In genomic region chr13:104705031-104705750, GRCh38 we compare ENCODE assay signal across 23 cellular contexts.
DNase-seq lines count a peak whose midpoint lies in the region; ATAC-seq, FAIRE-seq and TF ChIP-seq lines count a peak whose summit lies in the region.
"Had no signal": no experiment of that assay in that cellular context is flagged by ENCODE, and none has a peak within 500 bp of the region (broad histone marks: within the 10 kb centered on the region; RNA-seq: fewer than 3 reads in every experiment).

No MANE protein-coding gene starts in this region.

- H3K27ac ChIP-seq in right cardiac atrium (ENCODE audit: low read length) (no peak overlapping the region), right atrium auricular region (no peak overlapping the region), A549 (no peak overlapping the region), K562 (ENCODE audit: extremely low read depth, low read depth, low read length) (no peak overlapping the region), neuronal stem cell (replicated peaks; ENCODE audit: low read length) (no peak overlapping the region)
- H3K27ac ChIP-seq in CD4-positive, alpha-beta memory T cell (ENCODE audit: low read depth, low read length): no peak overlapping the region
- H3K27ac ChIP-seq: 22Rv1, BLaER1 had no signal

- no peak for FAIRE-seq in A549 (lab: Jason Lieb, UNC)
- no peak for FAIRE-seq in K562 (lab: Jason Lieb, UNC)
- FAIRE-seq: D721Med, G401.6, GM12891, GM19239 had no signal

- no peaks in the 10 kb centered on the region for H3K4me1 Mint-ChIP-seq in CD4-positive, alpha-beta memory T cell
- H3K4me1 Mint-ChIP-seq: CD14-positive monocyte; CD4-positive, CD25-positive, alpha-beta regulatory T cell had no signal

- H2AFZ ChIP-seq in K562 (ENCODE audit: low read depth, low read length) (no peak overlapping the region), neuronal stem cell (ENCODE audit: low read length) (no peak overlapping the region)

- no TSS peak for BruUV-seq in K562 (replicated peaks; lab: Mats Ljungman, UMichigan)

- no peak overlapping the region for H2AK5ac ChIP-seq in neuronal stem cell (ENCODE audit: low read depth, low read length)

- no peak overlapping the region for H3K18ac ChIP-seq in neuronal stem cell (ENCODE audit: low read length)

- DNase-seq in right cardiac atrium (peak in 2 of 3 donors; percentile 23 to 30), right atrium auricular region (ENCODE audit: low spot score) (no peak), A549 (ENCODE audit: low read depth in 1 of 2, low spot score in 1 of 2) (no peak), K562 (ENCODE audit: extremely low read depth in 1 of 4, low spot score in 3 of 4) (no peak), neuronal stem cell (ENCODE audit: low spot score) (no peak)
- DNase-seq in stimulated activated CD4-positive, alpha-beta T cell treated with anti-CD3 and anti-CD28 coated beads, Interleukin-1b, Interleukin-23, amount 100 ng/mL, for 48 hours: no peak
- no peak for DNase-seq in CD4-positive, alpha-beta memory T cell
- DNase-seq: ACHN; BE2C; C1 segment of cervical spinal cord; Caco-2; Calu3; CD4-positive, CD25-positive, alpha-beta regulatory T cell; CD8-positive, alpha-beta T cell; DMS79 treated with DMSO at 0.1 percent for 48 hours; GF-D8 had no signal

- H3K4me1 ChIP-seq in right cardiac atrium (ENCODE audit: control insufficient read depth, insufficient read depth, low read length) (no peaks in the 10 kb centered on the region), right atrium auricular region (no peaks in the 10 kb centered on the region), A549 (no peaks in the 10 kb centered on the region), K562 (replicated peaks in 1 of 2; ENCODE audit: control insufficient read depth in 2 of 2, insufficient read depth in 2 of 2, low read length in 2 of 2) (no peaks in the 10 kb centered on the region), neuronal stem cell (ENCODE audit: control insufficient read depth in 2 of 2, insufficient read depth in 1 of 2, low read depth in 1 of 2, low read length in 2 of 2) (no peaks in the 10 kb centered on the region)
- no peaks in the 10 kb centered on the region for H3K4me1 ChIP-seq in CD4-positive, alpha-beta memory T cell (ENCODE audit: insufficient read depth, low read length)
- H3K4me1 ChIP-seq: BE2C, BLaER1, Caco-2 had no signal

- no peaks in the 10 kb centered on the region for H4K20me1 ChIP-seq in K562 (replicated peaks; ENCODE audit: control insufficient read depth, insufficient read depth, low read length)
- H4K20me1 ChIP-seq: BLaER1 had no signal

- H3K79me1 ChIP-seq in neuronal stem cell (ENCODE audit: low read depth, low read length): no peaks in the 10 kb centered on the region

- H3K9me1 ChIP-seq in K562 (ENCODE audit: control insufficient read depth, insufficient read depth, low read length): no peaks in the 10 kb centered on the region

- H3K79me2 ChIP-seq in K562 (ENCODE audit: control insufficient read depth, insufficient read depth, low read length): no peaks in the 10 kb centered on the region

- H3K4me2 ChIP-seq in A549 (no peak overlapping the region), K562 (ENCODE audit: insufficient read depth, low read length) (no peak overlapping the region), neuronal stem cell (ENCODE audit: insufficient read depth, low read length, poor library complexity, severe bottlenecking) (no peak overlapping the region)
- H3K4me2 ChIP-seq: BLaER1 had no signal

- no peaks in the 10 kb centered on the region for H3K36me3 Mint-ChIP-seq in CD4-positive, alpha-beta memory T cell
- H3K36me3 Mint-ChIP-seq: CD14-positive monocyte; CD4-positive, CD25-positive, alpha-beta regulatory T cell; CD8-positive, alpha-beta T cell had no signal

- H3K23ac ChIP-seq in neuronal stem cell (ENCODE audit: low read depth, low read length, poor library complexity): no peak overlapping the region

- no peak overlapping the region for H2BK5ac ChIP-seq in neuronal stem cell (ENCODE audit: low read length)

- H2BK12ac ChIP-seq in neuronal stem cell (ENCODE audit: low read length): peak overlapping the region; percentile 58

- in situ Hi-C loops in K562 (cut with MboI): no loop called here

- H3K27ac Mint-ChIP-seq in CD4-positive, alpha-beta memory T cell: no peak overlapping the region
- H3K27ac Mint-ChIP-seq: CD14-positive monocyte; CD4-positive, CD25-positive, alpha-beta regulatory T cell; CD8-positive, alpha-beta T cell had no signal

- peaks cover 0 to 2% of the 10 kb centered on the region in 2 donors for H3K27me3 Mint-ChIP-seq in CD4-positive, alpha-beta memory T cell
- H3K27me3 Mint-ChIP-seq: CD4-positive, CD25-positive, alpha-beta regulatory T cell had no signal

- no peak overlapping the region for H3K4ac ChIP-seq in neuronal stem cell (ENCODE audit: low read length)

- peaks cover 0 to 1% (median 0%) of the 10 kb centered on the region in 8 donors for H3K9me3 Mint-ChIP-seq in CD4-positive, alpha-beta memory T cell
- H3K9me3 Mint-ChIP-seq: CD8-positive, alpha-beta T cell had no signal

- TF ChIP-seq CTCF in right atrium auricular region (IDR thresholded peaks at IDR 0.05): no peak
- no peak for TF ChIP-seq CTCF in A549 (IDR thresholded peaks at IDR 0.05)
- TF ChIP-seq CTCF in K562 (IDR thresholded peaks at IDR 0.05 in 2 of 3, conservative IDR thresholded peaks at IDR 0.05 in 1 of 3; ENCODE audit: insufficient read depth in 2 of 3, low read depth in 1 of 3, low read length in 3 of 3): no peak

- peak overlapping the region; percentile 17 for H4K8ac ChIP-seq in neuronal stem cell (ENCODE audit: low read depth, low read length)

- POLR2A ChIA-PET in A549 (lab: Yijun Ruan, JAX): no interaction called here
- POLR2A ChIA-PET in K562 (lab: Yijun Ruan, JAX): no interaction called here
- POLR2A ChIA-PET in CD4-positive, alpha-beta memory T cell (lab: Charles Lee; ENCODE audit: partially characterized antibody): no interaction called here

- H3K14ac ChIP-seq in neuronal stem cell (ENCODE audit: low read length): no peak overlapping the region

- H3K27me3 ChIP-seq in right cardiac atrium (ENCODE audit: control insufficient read depth, insufficient read depth) (no peaks in the 10 kb centered on the region), right atrium auricular region (no peaks in the 10 kb centered on the region), K562 (ENCODE audit: control insufficient read depth in 2 of 2, insufficient read depth in 2 of 2, low read length in 2 of 2) (no peaks in the 10 kb centered on the region), neuronal stem cell (ENCODE audit: control insufficient read depth in 3 of 3, insufficient read depth in 3 of 3, low read depth in 1 of 3, low read length in 3 of 3) (no peaks in the 10 kb centered on the region)
- no peaks in the 10 kb centered on the region for H3K27me3 ChIP-seq in CD4-positive, alpha-beta memory T cell (ENCODE audit: insufficient read depth, low read length)
- H3K27me3 ChIP-seq: BE2C, BLaER1 had no signal

- CTCF ChIA-PET in A549 (lab: Yijun Ruan, JAX) (no interaction called here), K562 (lab: Yijun Ruan, JAX; ENCODE audit: low intra/inter-chr PET ratio) (no interaction called here)
- CTCF ChIA-PET in CD4-positive, alpha-beta memory T cell (lab: Charles Lee; ENCODE audit: partially characterized antibody): no interaction called here

- TF ChIP-seq POLR2A in A549 (IDR thresholded peaks at IDR 0.05; ENCODE audit: low read length): no peak
- no peak for TF ChIP-seq POLR2A in K562 (conservative IDR thresholded peaks at IDR 0.05)

- no peak for TF ChIP-seq RAD21 in A549 (conservative IDR thresholded peaks at IDR 0.05 in 1 of 2, IDR thresholded peaks at IDR 0.05 in 1 of 2)
- TF ChIP-seq RAD21 in K562 (CRISPR knock-in tag; conservative IDR thresholded peaks at IDR 0.05 in 1 of 2, IDR thresholded peaks at IDR 0.05 in 1 of 2): no peak

- TF ChIP-seq EP300 in A549 (IDR thresholded peaks at IDR 0.05): no peak
- no peak for TF ChIP-seq EP300 in K562 (IDR thresholded peaks at IDR 0.05; ENCODE audit: low read length)

- no peaks in the 10 kb centered on the region for H3K36me3 ChIP-seq in right atrium auricular region
- H3K36me3 ChIP-seq in K562 (ENCODE audit: control insufficient read depth, insufficient read depth, low read length): no peaks in the 10 kb centered on the region
- no peaks in the 10 kb centered on the region for H3K36me3 ChIP-seq in neuronal stem cell (replicated peaks in 1 of 2; ENCODE audit: control insufficient read depth in 2 of 2, insufficient read depth in 2 of 2, low read length in 2 of 2)
- H3K36me3 ChIP-seq in CD4-positive, alpha-beta memory T cell (ENCODE audit: insufficient read depth, low read length): no peaks in the 10 kb centered on the region
- H3K36me3 ChIP-seq: BE2C, BLaER1 had no signal

- H3K9ac ChIP-seq in K562 (ENCODE audit: insufficient read depth in 1 of 2, low read depth in 2 of 2, low read length in 2 of 2) (no peak overlapping the region), neuronal stem cell (ENCODE audit: low read depth, low read length, poor library complexity) (no peak overlapping the region)
- H3K9ac ChIP-seq: BLaER1 had no signal

- WGBS in right cardiac atrium: 90% methylated on average over 7 of the region's 7 CpGs
- 3% methylated on average over 7 of the region's 7 CpGs for WGBS in A549 (ENCODE audit: missing lambda C conversion rate)
- 0% methylated on average over 4 of the region's 7 CpGs for WGBS in K562 (ENCODE audit: insufficient coverage, low coverage, missing lambda C conversion rate)
- no CpG with 5 or more reads among the region's 7 CpGs for WGBS in neuronal stem cell (ENCODE audit: extremely low coverage in 2 of 2, insufficient read length in 2 of 2, insufficient replicate concordance in 1 of 2), 2 donors

- intact Hi-C loops in right cardiac atrium (cut with DNase I) (no loop called here), K562 (cut with micrococcal nuclease) (no loop called here)
- intact Hi-C loops in CD4-positive, alpha-beta memory T cell (cut with micrococcal nuclease): no loop called here

- H3K4me3 Mint-ChIP-seq in CD4-positive, alpha-beta memory T cell: no peak overlapping the region
- H3K4me3 Mint-ChIP-seq: CD14-positive monocyte; CD4-positive, CD25-positive, alpha-beta regulatory T cell; CD8-positive, alpha-beta T cell had no signal

- H2BK120ac ChIP-seq in neuronal stem cell (ENCODE audit: low read depth, low read length): no peak overlapping the region

- H4K91ac ChIP-seq in neuronal stem cell (ENCODE audit: low read depth, low read length, poor library complexity): no peak overlapping the region

- ATAC-seq in right cardiac atrium: no peak
- ATAC-seq in A549: no peak
- no peak for ATAC-seq in K562
- ATAC-seq: CD8-positive, alpha-beta T cell had no signal

- H3K9me3 ChIP-seq in right cardiac atrium (ENCODE audit: control insufficient read depth, low read length) (no peaks in the 10 kb centered on the region), right atrium auricular region (no peaks in the 10 kb centered on the region), A549 (no peaks in the 10 kb centered on the region), K562 (replicated peaks; ENCODE audit: control insufficient read depth, insufficient read depth, low read depth, low read length) (no peaks in the 10 kb centered on the region; the same call in 1 of the 2 replicates), neuronal stem cell (replicated peaks in 1 of 2; ENCODE audit: control insufficient read depth in 2 of 2, insufficient read depth in 1 of 2, low read depth in 1 of 2, low read length in 2 of 2) (no peaks in the 10 kb centered on the region)
- no peaks in the 10 kb centered on the region for H3K9me3 ChIP-seq in CD4-positive, alpha-beta memory T cell (ENCODE audit: control insufficient read depth in 1 of 2, low read length in 2 of 2)
- H3K9me3 ChIP-seq: BE2C, BLaER1, Caco-2 had no signal

- H2BK15ac ChIP-seq in neuronal stem cell (ENCODE audit: low read length): no peak overlapping the region

- no peak overlapping the region for H3K4me3 ChIP-seq in right cardiac atrium (ENCODE audit: low read length)
- no peak overlapping the region for H3K4me3 ChIP-seq in right atrium auricular region
- H3K4me3 ChIP-seq in A549: no peak overlapping the region
- no peak overlapping the region for H3K4me3 ChIP-seq in K562
- no peak overlapping the region for H3K4me3 ChIP-seq in neuronal stem cell (ENCODE audit: low read length in 2 of 2)
- no peak overlapping the region for H3K4me3 ChIP-seq in CD4-positive, alpha-beta memory T cell (ENCODE audit: low read length in 2 of 2)
- H3K4me3 ChIP-seq: BLaER1 had no signal

Comparison
In these comparisons a context has a peak if more than half of its experiments do, and no peak if none do; other contexts are left out.
1. DNase-seq: peak in right cardiac atrium (2 of 3); none in right atrium auricular region (single experiment), A549 (0 of 2), K562 (0 of 4), neuronal stem cell (single experiment), stimulated activated CD4-positive, alpha-beta T cell treated with anti-CD3 and anti-CD28 coated beads, Interleukin-1b, Interleukin-23, amount 100 ng/mL, for 48 hours (single experiment) and CD4-positive, alpha-beta memory T cell (0 of 5).